Comparison of ENCODE assay signal across 8 cellular contexts in the genomic region with DNA sequence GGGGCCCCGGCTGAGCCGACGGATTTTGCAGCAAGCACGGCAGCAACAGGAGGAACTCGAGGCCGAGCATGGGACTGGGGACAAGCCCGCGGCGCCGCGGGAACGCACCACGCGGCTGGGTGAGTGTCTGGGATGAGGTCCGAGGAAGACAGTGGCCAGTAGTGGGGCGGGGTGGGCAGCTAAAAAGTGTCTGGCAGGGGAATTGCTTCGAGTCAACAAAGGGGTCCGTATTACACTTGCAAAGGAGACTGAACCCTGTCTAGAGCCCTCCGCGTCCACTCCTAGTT. TPM values are rescaled to one million over a fixed set of nuclear protein-coding genes. Genes with fewer than 3 reads are reported as not detected.
A peak's percentile ranks its signal among the peaks of the same experiment; 100 is the strongest.
DNase-seq lines count a peak whose midpoint lies in the region; ATAC-seq and TF ChIP-seq lines count a peak whose summit lies in the region.

No MANE protein-coding gene starts in this region.

- intact Hi-C loops in MCF 10A (cut with micrococcal nuclease) (loop anchor here (1.0 to 5.0 kb wide), 4 partner anchors 75 to 134 kb away; partner anchors contain the start of gene TOMM6), lower lobe of right lung (cut with DNase I) (no loop called here), uterus (cut with DNase I; ENCODE audit: low total_unique reads) (loop anchor here (10.0 kb wide), 1 partner anchor 137 kb away; the partner anchor contains the start of genes PRICKLE4 and TOMM6)

- peaks cover 50% of the 10 kb centered on the region for H3K36me3 Mint-ChIP-seq in MCF 10A (ENCODE audit: insufficient read depth, unreplicated experiment)

- no peaks in the 10 kb centered on the region for H3K9me3 Mint-ChIP-seq in MCF 10A (ENCODE audit: unreplicated experiment)

- peak overlapping the region; percentile 99 for H3K4me3 Mint-ChIP-seq in MCF 10A (ENCODE audit: unreplicated experiment)

- no peaks in the 10 kb centered on the region for H3K9me3 ChIP-seq in lower lobe of right lung
- no peaks in the 10 kb centered on the region for H3K9me3 ChIP-seq in uterus

- H3K27ac ChIP-seq in lower lobe of right lung, result peak overlapping the region; percentile 97
- peak overlapping the region; percentile 96 to 97 for H3K27ac ChIP-seq in uterus

- CTCF ChIA-PET in MCF 10A (lab: Yijun Ruan, JAX), result interaction anchor here (0.6 to 5.2 kb wide), 24 partner anchors 8 to 578 kb away, joined by 3 to 74 read pairs (median 4); partner anchors contain the start of genes CCND3, MRPS10, TAF8 and TOMM6

- BruUV-seq in MCF 10A (replicated peaks; lab: Mats Ljungman, UMichigan), result TSS peak; percentile 55

- peaks cover 41% of the 10 kb centered on the region for H3K4me1 Mint-ChIP-seq in MCF 10A (ENCODE audit: insufficient read depth, unreplicated experiment)

- H3K4me3 ChIP-seq in LNCaP clone FGC (ENCODE audit: low read depth, low read length), result peak overlapping the region; percentile 99
- peak overlapping the region; percentile 73 for H3K4me3 ChIP-seq in lower lobe of right lung
- peak overlapping the region; percentile 65 to 89 for H3K4me3 ChIP-seq in uterus

- H3K36me3 ChIP-seq in lower lobe of right lung (peaks cover 6% of the 10 kb centered on the region), uterus (no peaks in the 10 kb centered on the region)

- peaks cover 34% of the 10 kb centered on the region for H3K4me1 ChIP-seq in lower lobe of right lung
- H3K4me1 ChIP-seq in uterus, result peaks cover 2 to 7% of the 10 kb centered on the region in 2 donors

- H3K27me3 Mint-ChIP-seq in MCF 10A (ENCODE audit: insufficient read depth, unreplicated experiment), result no peaks in the 10 kb centered on the region

- TF ChIP-seq POLR2A in uterus (IDR thresholded peaks at IDR 0.05), result no peak

- no peak for TF ChIP-seq CTCF in LNCaP clone FGC (IDR thresholded peaks at IDR 0.05; ENCODE audit: control insufficient read depth, extremely low read depth, insufficient read depth)
- no peak for TF ChIP-seq CTCF in MCF 10A (IDR thresholded peaks at IDR 0.05; ENCODE audit: unreplicated experiment)
- no peak for TF ChIP-seq CTCF in lower lobe of right lung (IDR thresholded peaks at IDR 0.05)
- TF ChIP-seq CTCF in uterus (IDR thresholded peaks at IDR 0.05), result no peak

- peak overlapping the region; percentile 100 for H3K27ac Mint-ChIP-seq in MCF 10A (ENCODE audit: low read depth, unreplicated experiment)

- POLR2A ChIA-PET in MCF 10A (lab: Yijun Ruan, JAX), result interaction anchor here (0.5 to 5.4 kb wide), 23 partner anchors 13 to 642 kb away, joined by 3 to 157 read pairs (median 5); partner anchors contain the start of genes C6orf132, CCND3, MRPS10 and TAF8

- peak; percentile 4 for ATAC-seq in GM19467 (IDR thresholded peaks at IDR 0.05; ENCODE audit: unreplicated experiment)
- ATAC-seq in lower lobe of right lung, result peak; percentile 40 to 51
- ATAC-seq in GM18870 (IDR thresholded peaks at IDR 0.05; ENCODE audit: unreplicated experiment), result no peak

- H3K27me3 ChIP-seq in lower lobe of right lung (ENCODE audit: low read depth), result no peaks in the 10 kb centered on the region
- no peaks in the 10 kb centered on the region for H3K27me3 ChIP-seq in uterus

- DNase-seq in LNCaP clone FGC (ENCODE audit: low read depth) (no peak), MCF 10A (ENCODE audit: unreplicated experiment) (no peak), lower lobe of right lung (no peak), uterus (no peak), KG1 (lab: John Stamatoyannopoulos, UW) (no peak), activated gamma-delta T cell treated with Interleukin-2 at 50 U/mL for 16 hours (no peak)

RNA-seq across cellular contexts. Expression of gene BYSL, which starts 0.4 kb away (rescaled TPM):
- 45.0 and 58.0 TPM in 2 replicates for total RNA-seq in MCF 10A (2022)
- 8.9 TPM for total RNA-seq in lower lobe of right lung
- 10 to 100 TPM in 3 of 4 donors, under 1 TPM in 1; 0.51 to 20.5 (median 18.0) TPM for total RNA-seq in uterus

RNA-seq across cellular contexts. Expression of gene MED20, which starts 0.7 kb away (rescaled TPM):
- total RNA-seq in MCF 10A (2022) (27.6 and 29.2 TPM in 2 replicates), lower lobe of right lung (12.6 TPM), uterus (10 to 100 TPM in 3 of 4 donors, 1 to 10 TPM in 1; 1.0 to 36.8 (median 17.3) TPM)

RNA-seq across cellular contexts. Expression of gene CCND3, which starts 20.0 kb away (rescaled TPM):
- total RNA-seq in MCF 10A (2022) (52.5 and 75.8 TPM in 2 replicates), lower lobe of right lung (182 TPM), uterus (100 to 1,000 TPM in 1 of 4 donors, 10 to 100 TPM in 3; 28.8 to 101 (median 74.3) TPM)

RNA-seq across cellular contexts. Expression of gene USP49, which starts 26.5 kb away (rescaled TPM):
- 4.1 and 4.3 TPM in 2 replicates for total RNA-seq in MCF 10A (2022)
- total RNA-seq in lower lobe of right lung, result 3.9 TPM
- total RNA-seq in uterus, result 10 to 100 TPM in 1 of 4 donors, 1 to 10 TPM in 3; 2.3 to 16.5 (median 6.6) TPM
